Comparison of ENCODE assay signal across 9 cellular contexts in genomic region chr3:40505599-40506462, GRCh38. TPM values are rescaled to one million over a fixed set of nuclear protein-coding genes. Genes with fewer than 3 reads are reported as not detected.
DNase-seq lines count a peak whose midpoint lies in the region; ATAC-seq, FAIRE-seq and TF ChIP-seq lines count a peak whose summit lies in the region.
"Had no signal": no experiment of that assay in that cellular context is flagged by ENCODE, and none has a peak within 500 bp of the region (broad histone marks: within the 10 kb centered on the region; RNA-seq: fewer than 3 reads in every experiment).

Gene ZNF620, plus strand, starts transcription at chr3:40506039. Its CDS starts 314 bp downstream, at chr3:40506353.

- ATAC-seq in GM19463 (IDR thresholded peaks at IDR 0.05; ENCODE audit: unreplicated experiment) = peak; percentile 78

- peak within 1 kb of the TSS in 7 of 8 donors; percentile 23 to 97 (median 90) for H3K27ac Mint-ChIP-seq in CD8-positive, alpha-beta memory T cell

- H3F3A ChIP-seq in neural cell (ENCODE audit: insufficient read depth, low read length, poor library complexity, severe bottlenecking) = no peaks in the 10 kb centered on the region

- no peaks in the 10 kb centered on the region for H3K36me3 ChIP-seq in CD8-positive, alpha-beta memory T cell (ENCODE audit: insufficient read depth, low read length)
- peaks cover 0 to 3% (median 0%) of the 10 kb centered on the region in 3 donors for H3K36me3 ChIP-seq in Peyer's patch
- H3K36me3 ChIP-seq in neural cell (ENCODE audit: insufficient read depth, low read length) = no peaks in the 10 kb centered on the region
- peaks cover 5 to 7% of the 10 kb centered on the region in 2 donors for H3K36me3 ChIP-seq in stomach smooth muscle (ENCODE audit: control insufficient read depth in 2 of 2, insufficient read depth in 2 of 2, low read length in 2 of 2)

- H3K4me3 ChIP-seq in CD8-positive, alpha-beta memory T cell (ENCODE audit: low read length) = peak within 1 kb of the TSS; percentile 79
- H3K4me3 ChIP-seq in Peyer's patch (peak within 1 kb of the TSS; percentile 53 to 72 (median 59)), foreskin fibroblast (ENCODE audit: low read depth in 1 of 2, low read length in 2 of 2) (peak within 1 kb of the TSS; percentile 68 to 72), neural cell (ENCODE audit: low read length) (peak within 1 kb of the TSS; percentile 83), stomach smooth muscle (ENCODE audit: low read length in 2 of 2) (peak within 1 kb of the TSS; percentile 78 to 94)

- no peaks in the 10 kb centered on the region for H3K27me3 Mint-ChIP-seq in CD8-positive, alpha-beta memory T cell

- peak; percentile 31 to 35 for TF ChIP-seq POLR2A in Peyer's patch (IDR thresholded peaks at IDR 0.05)

- H3K4me2 ChIP-seq in neural cell (ENCODE audit: low read length) = peak within 1 kb of the TSS; percentile 99

- peak; percentile 28 for TF ChIP-seq RAD21 in neural cell (conservative IDR thresholded peaks at IDR 0.05)

- peak; percentile 26 to 68 (median 34) for DNase-seq in CD8-positive, alpha-beta memory T cell
- DNase-seq in HTR-8/SVneo (ENCODE audit: insufficient read length, low spot score) (peak; percentile 54), Peyer's patch (peak; percentile 58 to 85 (median 82)), foreskin fibroblast (peak in 1 of 2 donors; percentile 54)
- DNase-seq in activated T-helper 9 cell treated with anti-CD3 and anti-CD28 coated beads, Interleukin-2, amount 50 U/mL, for 16 hours (ENCODE audit: low read depth) = peak; percentile 30

- no peaks in the 10 kb centered on the region for H3K9me3 ChIP-seq in CD8-positive, alpha-beta memory T cell (ENCODE audit: low read length)
- H3K9me3 ChIP-seq in Peyer's patch (no peaks in the 10 kb centered on the region), neural cell (ENCODE audit: low read length) (no peaks in the 10 kb centered on the region), stomach smooth muscle (ENCODE audit: control insufficient read depth in 2 of 2, low read length in 2 of 2) (no peaks in the 10 kb centered on the region)

- H3K27ac ChIP-seq in CD8-positive, alpha-beta memory T cell (ENCODE audit: low read depth, low read length) = peak within 1 kb of the TSS; percentile 21
- H3K27ac ChIP-seq in Peyer's patch (peak within 1 kb of the TSS; percentile 30 to 72 (median 62)), neural cell (ENCODE audit: low read length) (peak within 1 kb of the TSS; percentile 87), stomach smooth muscle (ENCODE audit: low read length) (peak within 1 kb of the TSS; percentile 78)

- CTCF ChIA-PET in CD8-positive, alpha-beta memory T cell (lab: Charles Lee) = interaction anchor here (0.7 to 1.5 kb wide), 5 partner anchors 18 to 53 kb away, joined by 3 to 8 read pairs (median 4); partner anchors contain the start of genes ZNF619 and ZNF621

- peak in 3 of 6 experiments; percentile 19 to 29 (median 28) for TF ChIP-seq CTCF in Peyer's patch (IDR thresholded peaks at IDR 0.05)
- peak; percentile 39 for TF ChIP-seq CTCF in foreskin fibroblast (IDR thresholded peaks at IDR 0.05; ENCODE audit: low read depth, low read length)
- TF ChIP-seq CTCF in neural cell (IDR thresholded peaks at IDR 0.05; ENCODE audit: poor library complexity, severe bottlenecking) = peak; percentile 59

- H3K79me2 ChIP-seq in neural cell (replicated peaks; ENCODE audit: insufficient read depth, low read length) = peaks cover 33% of the 10 kb centered on the region

- TF ChIP-seq EP300 in neural cell (conservative IDR thresholded peaks at IDR 0.05; ENCODE audit: poor library complexity, severe bottlenecking) = peak; percentile 58

- H3K9ac ChIP-seq in neural cell (ENCODE audit: low read length) (peak within 1 kb of the TSS; percentile 81), stomach smooth muscle (ENCODE audit: low read length in 2 of 2) (peak within 1 kb of the TSS; percentile 72 to 92)

- H3K9me3 Mint-ChIP-seq in CD8-positive, alpha-beta memory T cell = no peaks in the 10 kb centered on the region

- peak within 1 kb of the TSS; percentile 93 to 98 (median 97) for H3K4me3 Mint-ChIP-seq in CD8-positive, alpha-beta memory T cell

- FAIRE-seq in HTR-8/SVneo (lab: Jason Lieb, UNC) = no peak
- FAIRE-seq: endometrium had no signal

- peaks cover 15 to 21% (median 20%) of the 10 kb centered on the region in 3 donors for H3K4me1 Mint-ChIP-seq in CD8-positive, alpha-beta memory T cell

- peak within 1 kb of the TSS; percentile 100 for H2AFZ ChIP-seq in neural cell (ENCODE audit: low read depth, low read length)

- H3K4me1 ChIP-seq in CD8-positive, alpha-beta memory T cell (ENCODE audit: insufficient read depth, low read length) = peaks cover 10% of the 10 kb centered on the region
- H3K4me1 ChIP-seq in Peyer's patch = peaks cover 0 to 15% (median 0%) of the 10 kb centered on the region in 4 donors
- peaks cover 7% of the 10 kb centered on the region for H3K4me1 ChIP-seq in stomach smooth muscle (ENCODE audit: control insufficient read depth, insufficient read depth, low read length)

- no peaks in the 10 kb centered on the region for H3K27me3 ChIP-seq in CD8-positive, alpha-beta memory T cell (ENCODE audit: insufficient read depth, low read length, poor library complexity, severe bottlenecking)
- H3K27me3 ChIP-seq in Peyer's patch (no peaks in the 10 kb centered on the region), neural cell (ENCODE audit: insufficient read depth, low read depth, low read length) (no peaks in the 10 kb centered on the region), stomach smooth muscle (ENCODE audit: control insufficient read depth in 1 of 2, insufficient read depth in 2 of 2, low read length in 2 of 2) (no peaks in the 10 kb centered on the region)

- POLR2A ChIA-PET in CD8-positive, alpha-beta memory T cell (lab: Charles Lee) = interaction anchor here (0.5 to 1.5 kb wide), 7 partner anchors 18 to 697 kb away, joined by 3 to 5 read pairs (median 4); partner anchors contain the start of gene ZNF621

- H3K9me2 ChIP-seq in neural cell (ENCODE audit: insufficient read depth, low read length) = no peaks in the 10 kb centered on the region

- peaks cover 3 to 9% (median 5%) of the 10 kb centered on the region in 3 donors for H3K36me3 Mint-ChIP-seq in CD8-positive, alpha-beta memory T cell

- no peaks in the 10 kb centered on the region for H4K20me1 ChIP-seq in neural cell (ENCODE audit: insufficient read depth)

TF ChIP-seq in neural cell, 6 proteins besides CTCF, POLR2A, EP300 and RAD21:
- TF ChIP-seq SMC3 (conservative IDR thresholded peaks at IDR 0.05; ENCODE audit: poor library complexity) = peak; percentile 47
- TF ChIP-seq POLR2AphosphoS5 (IDR thresholded peaks at IDR 0.05) = peak; percentile 75
- TF ChIP-seq REST (IDR thresholded peaks at IDR 0.05; ENCODE audit: borderline replicate concordance) = peak; percentile 67
- no peak for TF ChIP-seq TAF1 (IDR thresholded peaks at IDR 0.05; ENCODE audit: low read depth)
- peak; percentile 84 for TF ChIP-seq MXI1 (conservative IDR thresholded peaks at IDR 0.05; ENCODE audit: poor library complexity, severe bottlenecking)
- no peak for TF ChIP-seq EZH2 (IDR thresholded peaks at IDR 0.05; ENCODE audit: borderline replicate concordance, insufficient read depth, low read length, poor library complexity, severe bottlenecking)
TF ChIP-seq in neural cell: peak in this region for 4.

RNA-seq across cellular contexts. Expression of gene ZNF620, which starts in this region (rescaled TPM):
- total RNA-seq in CD8-positive, alpha-beta memory T cell = 1 to 10 TPM; 7.1 to 7.6 TPM
- polyA plus RNA-seq in CD8-positive, alpha-beta memory T cell = 2.9 TPM
- total RNA-seq in Peyer's patch = 1 to 10 TPM; 4.4 to 6.7 (median 5.6) TPM
- 20.2 and 31.0 TPM in 2 replicates for polyA plus RNA-seq in neural cell
- 48.5 and 52.0 TPM in 2 replicates for polyA minus RNA-seq in neural cell

Comparison
In these comparisons a context has a peak if more than half of its experiments do, and no peak if none do; other contexts are left out.
1. H3K27ac ChIP-seq: peak in every context shown above with its lines; median percentile 87 in neural cell; 78 in stomach smooth muscle; 62 in Peyer's patch; 21 in CD8-positive, alpha-beta memory T cell.